ENCODE assay signal across 8 cellular contexts in genomic region chr2:74532222-74532621, GRCh38. TPM values are rescaled to one million over a fixed set of nuclear protein-coding genes. Genes with fewer than 3 reads are reported as not detected.
DNase-seq lines count a peak whose midpoint lies in the region; ATAC-seq and TF ChIP-seq lines count a peak whose summit lies in the region.

No MANE protein-coding gene starts in this region.

- H3K9me3 Mint-ChIP-seq in immature natural killer cell, result no peaks in the 10 kb centered on the region

- peaks cover 26% of the 10 kb centered on the region for H3K4me1 Mint-ChIP-seq in T-helper 17 cell
- H3K4me1 Mint-ChIP-seq in immature natural killer cell, result peaks cover 39 to 41% of the 10 kb centered on the region in 2 donors

- peak overlapping the region; percentile 71 for H3K4me3 Mint-ChIP-seq in T-helper 17 cell
- peak overlapping the region in 4 of 5 donors; percentile 11 to 57 (median 42) for H3K4me3 Mint-ChIP-seq in immature natural killer cell

- DNase-seq in BJ (ENCODE audit: low read depth) (no peak), GM23248 (peak; percentile 72), T-helper 17 cell (no peak), immature natural killer cell (peak; percentile 39 to 41 (median 39)), islet precursor cell (no peak)
- DNase-seq in activated CD4-positive, CD25-positive, alpha-beta regulatory T cell treated with anti-CD3 and anti-CD28 coated beads, Interleukin-2, amount 50 U/mL, for 72 hours, result no peak

- no peak overlapping the region for H3K4me3 ChIP-seq in BJ (ENCODE audit: low read depth, low read length)
- peak overlapping the region; percentile 80; the same call in 1 of the 2 replicates for H3K4me3 ChIP-seq in GM23248

- POLR2A ChIA-PET in BJ (lab: Charles Lee), result no interaction called here

- no peak overlapping the region for H3K4me2 ChIP-seq in GM23248 (ENCODE audit: unreplicated experiment)

- peaks cover 20% of the 10 kb centered on the region; the same call in 1 of the 2 replicates for H3F3A ChIP-seq in GM23248 (ENCODE audit: insufficient read depth)

- peaks cover 22% of the 10 kb centered on the region for H3K4me1 ChIP-seq in GM23248 (ENCODE audit: insufficient read depth)

- H3K27ac Mint-ChIP-seq in T-helper 17 cell, result peak overlapping the region; percentile 93
- H3K27ac Mint-ChIP-seq in immature natural killer cell, result peak overlapping the region; percentile 52 to 99 (median 95)

- TF ChIP-seq CTCF in BJ (IDR thresholded peaks at IDR 0.05; ENCODE audit: insufficient read depth, low read depth, low read length), result peak; percentile 27; the same call in 1 of the 2 replicates

- CTCF ChIA-PET in BJ (lab: Yijun Ruan, JAX), result interaction anchor here (0.6 to 2.8 kb wide), 12 partner anchors 7 to 1285 kb away, joined by 3 to 12 read pairs (median 4); partner anchors contain the start of genes CCDC142 and TTC31

- H3K9me2 ChIP-seq in GM23248 (ENCODE audit: insufficient read depth), result no peaks in the 10 kb centered on the region

- H3K36me3 ChIP-seq in BJ (ENCODE audit: control insufficient read depth, insufficient read depth, low read length), result peaks cover 10% of the 10 kb centered on the region
- no peaks in the 10 kb centered on the region for H3K36me3 ChIP-seq in GM23248 (ENCODE audit: low read depth)

- no peak overlapping the region for H3K27ac ChIP-seq in GM23248

- peaks cover 46% of the 10 kb centered on the region for H3K79me2 ChIP-seq in GM23248 (ENCODE audit: insufficient read depth)

- in situ Hi-C loops in GM23248 (cut with MboI), result no loop called here

- H3K27me3 Mint-ChIP-seq in T-helper 17 cell (peaks cover 3% of the 10 kb centered on the region), immature natural killer cell (ENCODE audit: low read depth in 3 of 3) (peaks cover 10 to 22% (median 13%) of the 10 kb centered on the region in 3 donors)

- H3K9ac ChIP-seq in GM23248, result no peak overlapping the region

- H2AFZ ChIP-seq in GM23248, result no peak overlapping the region

- no peaks in the 10 kb centered on the region for H3K27me3 ChIP-seq in BJ (ENCODE audit: control insufficient read depth, insufficient read depth, low read length)
- H3K27me3 ChIP-seq in GM23248 (replicated peaks; ENCODE audit: insufficient read depth), result no peaks in the 10 kb centered on the region

- peaks cover 7% of the 10 kb centered on the region for H3K36me3 Mint-ChIP-seq in T-helper 17 cell (ENCODE audit: low read depth)
- peaks cover under 1 to 16% (median 5%) of the 10 kb centered on the region in 3 donors for H3K36me3 Mint-ChIP-seq in immature natural killer cell

- H4K20me1 ChIP-seq in GM23248 (ENCODE audit: insufficient read depth), result no peaks in the 10 kb centered on the region

- ATAC-seq in T-helper 17 cell (no peak), HG03025 (IDR thresholded peaks at IDR 0.05; ENCODE audit: low FRiP score, unreplicated experiment) (no peak), GM19463 (IDR thresholded peaks at IDR 0.05; ENCODE audit: unreplicated experiment) (no peak)

- H3K9me3 ChIP-seq in GM23248 (ENCODE audit: low read depth) (no peaks in the 10 kb centered on the region), T-helper 17 cell (ENCODE audit: control insufficient read depth, low read length, poor library complexity, severe bottlenecking) (no peaks in the 10 kb centered on the region)

RNA-seq across cellular contexts. Expression of gene HTRA2, which starts 2.5 kb away (rescaled TPM):
- polyA plus RNA-seq in BJ (2011; rRNA removed) (26.0 and 36.1 TPM in 2 replicates), GM23248 (2016; fragmentation: Nextera tagmentation; extraction: Ambion mirVana) (33.6 and 34.0 TPM in 2 replicates), immature natural killer cell (10 to 100 TPM; 26.5 to 27.2 (median 27.0) TPM)
- polyA minus RNA-seq in BJ (2011; rRNA and poly(A)+ RNA removed), result 19.0 and 32.7 TPM in 2 replicates
- 23.0 and 35.2 TPM in 2 replicates for total RNA-seq in GM23248 (2014; rRNA removed; shearing (Covaris generic))
- 10 to 100 TPM; 18.5 to 21.4 TPM for total RNA-seq in T-helper 17 cell

RNA-seq across cellular contexts. Expression of gene AUP1, which starts 2.7 kb away (rescaled TPM):
- 79.5 and 104 TPM in 2 replicates for polyA plus RNA-seq in BJ (2011; rRNA removed)
- polyA minus RNA-seq in BJ (2011; rRNA and poly(A)+ RNA removed), result 57.6 and 71.8 TPM in 2 replicates
- 114 and 119 TPM in 2 replicates for total RNA-seq in GM23248 (2014; rRNA removed; shearing (Covaris generic))
- polyA plus RNA-seq in GM23248 (2016; fragmentation: Nextera tagmentation; extraction: Ambion mirVana), result 119 and 122 TPM in 2 replicates
- total RNA-seq in T-helper 17 cell, result 100 to 1,000 TPM; 139 to 153 TPM
- 100 to 1,000 TPM; 107 to 126 (median 118) TPM for polyA plus RNA-seq in immature natural killer cell

RNA-seq across cellular contexts. Expression of gene DQX1, which starts 6.2 kb away (rescaled TPM):
- 0.12 TPM in 1 of 2 replicates, not detected in the other for polyA plus RNA-seq in BJ (2011; rRNA removed)
- not detected in 2 replicates for polyA minus RNA-seq in BJ (2011; rRNA and poly(A)+ RNA removed)
- total RNA-seq in GM23248 (2014; rRNA removed; shearing (Covaris generic)), result not detected in 2 replicates
- polyA plus RNA-seq in GM23248 (2016; fragmentation: Nextera tagmentation; extraction: Ambion mirVana), result not detected in 2 replicates
- total RNA-seq in T-helper 17 cell, result under 1 TPM in 1 of 2 donors, not detected in 1; 0.23 TPM
- not detected for polyA plus RNA-seq in immature natural killer cell

RNA-seq across cellular contexts. Expression of gene TLX2, which starts 18.0 kb away (rescaled TPM):
- not detected in 2 replicates for polyA plus RNA-seq in BJ (2011; rRNA removed)
- not detected in 2 replicates for polyA minus RNA-seq in BJ (2011; rRNA and poly(A)+ RNA removed)
- not detected in 2 replicates for total RNA-seq in GM23248 (2014; rRNA removed; shearing (Covaris generic))
- not detected in 2 replicates for polyA plus RNA-seq in GM23248 (2016; fragmentation: Nextera tagmentation; extraction: Ambion mirVana)
- 1 to 10 TPM in 1 of 2 donors, under 1 TPM in 1; 0.16 to 1.5 TPM for total RNA-seq in T-helper 17 cell
- polyA plus RNA-seq in immature natural killer cell, result not detected

RNA-seq across cellular contexts. Expression of gene LOXL3, which starts 21.5 kb away (rescaled TPM):
- polyA plus RNA-seq in BJ (2011; rRNA removed) (95.8 and 130 TPM in 2 replicates), GM23248 (2016; fragmentation: Nextera tagmentation; extraction: Ambion mirVana) (55.2 and 57.2 TPM in 2 replicates), immature natural killer cell (under 1 TPM in 2 of 3 donors, not detected in 1; 0.19 to 0.22 TPM)
- 70.1 and 140 TPM in 2 replicates for polyA minus RNA-seq in BJ (2011; rRNA and poly(A)+ RNA removed)
- 52.4 and 56.9 TPM in 2 replicates for total RNA-seq in GM23248 (2014; rRNA removed; shearing (Covaris generic))
- 1 to 10 TPM in 1 of 2 donors, under 1 TPM in 1; 0.75 to 2.0 TPM for total RNA-seq in T-helper 17 cell

Comparison
In these comparisons a context has a peak if more than half of its experiments do, and no peak if none do; other contexts are left out.
1. DNase-seq: peak in GM23248 (single experiment) and immature natural killer cell (3 of 3); none in BJ (single experiment), T-helper 17 cell (0 of 3), islet precursor cell (single experiment) and activated CD4-positive, CD25-positive, alpha-beta regulatory T cell treated with anti-CD3 and anti-CD28 coated beads, Interleukin-2, amount 50 U/mL, for 72 hours (single experiment).